23 cellular contexts compared by ENCODE assay signal in genomic region chr4:134422776-134423175, GRCh38.
"Had no signal": no experiment of that assay in that cellular context is flagged by ENCODE, and none has a peak within 500 bp of the region (broad histone marks: within the 10 kb centered on the region; RNA-seq: fewer than 3 reads in every experiment).

No MANE protein-coding gene starts in this region.

- H3K9me3 Mint-ChIP-seq: nephron progenitor cell; stimulated activated memory B cell treated with anti-CD40 and anti-IgM and Interleukin-4, amounts not matched to agents 10 μg/mL and 1 μg/mL and 100 μg/mL, for 72 hours; stimulated activated naive CD8-positive, alpha-beta T cell treated with anti-CD3 and anti-CD28 coated beads, Interleukin-15, Interleukin-2, amounts not matched to agents 100 ng/mL and 50 ng/mL, for 24 hours had no signal

- DNase-seq: cortex of kidney; dorsolateral prefrontal cortex; effector CD8-positive, alpha-beta T cell; foreskin melanocyte; head of caudate nucleus; islet precursor cell; left lung; lower lobe of right lung; midbrain; naive B cell; nephron progenitor cell; psoas muscle; retina; right lobe of liver; spleen; stimulated activated CD4-positive, alpha-beta T cell treated with anti-CD3 and anti-CD28 coated beads, Interleukin-15, amount 100 ng/mL, for 24 hours; stimulated activated CD4-positive, alpha-beta T cell treated with anti-CD3 and anti-CD28 coated beads, Interleukin-1b, Interleukin-23, amount 100 ng/mL, for 48 hours; stimulated activated CD4-positive, alpha-beta T cell treated with anti-CD3 and anti-CD28 coated beads, Interleukin-4, amount 100 ng/mL, for 24 hours; tibial artery; upper lobe of right lung had no signal

- H3K36me3 Mint-ChIP-seq: memory B cell; naive B cell; stimulated activated memory B cell treated with anti-CD40 and anti-IgM and Interleukin-4, amounts not matched to agents 10 μg/mL and 1 μg/mL and 100 μg/mL, for 72 hours had no signal

- H3K4me1 Mint-ChIP-seq: memory B cell; naive B cell; nephron progenitor cell; stimulated activated memory B cell treated with anti-CD40 and anti-IgM and Interleukin-4, amounts not matched to agents 10 μg/mL and 1 μg/mL and 100 μg/mL, for 72 hours had no signal

- ATAC-seq: left lung; lower lobe of right lung; psoas muscle; right lobe of liver; stimulated activated memory B cell treated with anti-CD40 and anti-IgM and Interleukin-4, amounts not matched to agents 10 μg/mL and 1 μg/mL and 100 μg/mL, for 72 hours; upper lobe of right lung had no signal

- H3K4me3 Mint-ChIP-seq: memory B cell; naive B cell; nephron progenitor cell; stimulated activated memory B cell treated with anti-CD40 and anti-IgM and Interleukin-4, amounts not matched to agents 10 μg/mL and 1 μg/mL and 100 μg/mL, for 72 hours; stimulated activated naive CD8-positive, alpha-beta T cell treated with anti-CD3 and anti-CD28 coated beads, Interleukin-15, Interleukin-2, amounts not matched to agents 100 ng/mL and 50 ng/mL, for 24 hours had no signal

- H3K27me3 Mint-ChIP-seq: memory B cell; naive B cell; stimulated activated memory B cell treated with anti-CD40 and anti-IgM and Interleukin-4, amounts not matched to agents 10 μg/mL and 1 μg/mL and 100 μg/mL, for 72 hours; stimulated activated naive CD8-positive, alpha-beta T cell treated with anti-CD3 and anti-CD28 coated beads, Interleukin-15, Interleukin-2, amounts not matched to agents 100 ng/mL and 50 ng/mL, for 24 hours had no signal

- H3K27ac Mint-ChIP-seq: memory B cell; naive B cell; nephron progenitor cell; stimulated activated memory B cell treated with anti-CD40 and anti-IgM and Interleukin-4, amounts not matched to agents 10 μg/mL and 1 μg/mL and 100 μg/mL, for 72 hours; stimulated activated naive CD8-positive, alpha-beta T cell treated with anti-CD3 and anti-CD28 coated beads, Interleukin-15, Interleukin-2, amounts not matched to agents 100 ng/mL and 50 ng/mL, for 24 hours had no signal
